1 cellular context compared by ENCODE assay signal in the genomic region with DNA sequence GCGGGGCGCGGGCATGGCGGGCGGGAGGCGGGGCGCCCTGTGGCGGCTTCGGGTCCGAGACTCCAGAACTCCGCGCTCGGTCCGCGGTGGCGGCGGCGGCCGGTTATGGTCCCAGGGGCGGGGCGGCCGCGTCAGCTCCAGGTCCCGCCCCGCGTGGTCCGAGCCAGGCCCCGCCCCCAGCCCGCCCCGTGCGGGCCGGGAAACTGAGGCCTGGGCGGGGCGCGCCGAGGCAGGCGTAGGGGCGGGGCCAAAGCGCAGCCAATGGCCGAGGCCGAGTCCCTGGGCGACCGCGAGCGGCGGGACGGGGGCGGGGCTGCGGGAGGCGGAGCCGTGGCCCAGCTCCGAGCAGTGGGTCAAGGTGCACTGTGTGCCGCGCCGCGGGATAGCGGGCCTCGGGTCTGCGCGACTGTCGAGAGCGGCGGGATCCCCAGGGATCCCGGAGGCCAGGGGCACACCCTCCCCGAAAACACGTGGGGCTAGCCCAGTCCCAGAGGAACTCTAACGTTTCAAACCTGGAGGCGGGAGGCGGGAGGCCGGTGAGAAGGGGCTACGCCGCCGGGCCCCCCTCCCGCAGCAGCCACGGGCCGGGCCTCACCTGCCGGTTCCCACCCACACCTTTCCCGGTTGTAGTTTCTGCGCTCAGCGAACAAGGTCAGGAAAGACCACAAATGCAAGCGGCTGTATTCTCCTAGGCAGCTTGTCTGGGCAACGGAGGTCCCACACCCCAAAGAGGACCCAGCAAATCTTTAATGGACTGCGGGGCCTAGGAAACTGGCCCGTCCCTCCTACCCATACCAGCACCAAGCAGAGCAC.
A peak's percentile ranks its signal among the peaks of the same experiment; 100 is the strongest.
TF ChIP-seq lines count a peak whose summit lies in the region.

Gene SLC25A1 (minus strand): TSS at position 78 of the 813 bp plus-strand sequence. CDS start 63 bp downstream, at position 15.

TF ChIP-seq in HepG2, 621 proteins besides CTCF, POLR2A, EP300 and RAD21 (continued from another document and continues in another):
- TF ChIP-seq BRF2 (CRISPR knock-in tag; IDR thresholded peaks at IDR 0.05): 0 out of 2 replicates have a peak, but pooled peaks have one; percentile 22
- 0 out of 2 replicates have a peak, but pooled peaks have one; percentile 20 for TF ChIP-seq ZNF557 (CRISPR knock-in tag; IDR thresholded peaks at IDR 0.05)
- TF ChIP-seq, protein P1, sequence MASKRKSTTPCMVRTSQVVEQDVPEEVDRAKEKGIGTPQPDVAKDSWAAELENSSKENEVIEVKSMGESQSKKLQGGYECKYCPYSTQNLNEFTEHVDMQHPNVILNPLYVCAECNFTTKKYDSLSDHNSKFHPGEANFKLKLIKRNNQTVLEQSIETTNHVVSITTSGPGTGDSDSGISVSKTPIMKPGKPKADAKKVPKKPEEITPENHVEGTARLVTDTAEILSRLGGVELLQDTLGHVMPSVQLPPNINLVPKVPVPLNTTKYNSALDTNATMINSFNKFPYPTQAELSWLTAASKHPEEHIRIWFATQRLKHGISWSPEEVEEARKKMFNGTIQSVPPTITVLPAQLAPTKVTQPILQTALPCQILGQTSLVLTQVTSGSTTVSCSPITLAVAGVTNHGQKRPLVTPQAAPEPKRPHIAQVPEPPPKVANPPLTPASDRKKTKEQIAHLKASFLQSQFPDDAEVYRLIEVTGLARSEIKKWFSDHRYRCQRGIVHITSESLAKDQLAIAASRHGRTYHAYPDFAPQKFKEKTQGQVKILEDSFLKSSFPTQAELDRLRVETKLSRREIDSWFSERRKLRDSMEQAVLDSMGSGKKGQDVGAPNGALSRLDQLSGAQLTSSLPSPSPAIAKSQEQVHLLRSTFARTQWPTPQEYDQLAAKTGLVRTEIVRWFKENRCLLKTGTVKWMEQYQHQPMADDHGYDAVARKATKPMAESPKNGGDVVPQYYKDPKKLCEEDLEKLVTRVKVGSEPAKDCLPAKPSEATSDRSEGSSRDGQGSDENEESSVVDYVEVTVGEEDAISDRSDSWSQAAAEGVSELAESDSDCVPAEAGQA (IDR thresholded peaks at IDR 0.05; ENCODE audit: low read depth): no peak
- TF ChIP-seq, protein P1 (CRISPR knock-in tag; IDR thresholded peaks at IDR 0.05; ENCODE audit: borderline replicate concordance): 0 out of 2 replicates have a peak, but pooled peaks have one; percentile 14
- peak; percentile 84 for TF ChIP-seq KDM2A (CRISPR knock-in tag; IDR thresholded peaks at IDR 0.05; ENCODE audit: borderline replicate concordance, low read depth)
- peak; percentile 84 for TF ChIP-seq ZNF18 (CRISPR knock-in tag; IDR thresholded peaks at IDR 0.05; ENCODE audit: insufficient replicate concordance)
- no peak for TF ChIP-seq ZNF3 (CRISPR knock-in tag; IDR thresholded peaks at IDR 0.05)
- TF ChIP-seq NKX3-1 (CRISPR knock-in tag; IDR thresholded peaks at IDR 0.05): peak; percentile 66; the same call in 1 of the 2 replicates
- peak; percentile 27; the same call in 1 of the 2 replicates for TF ChIP-seq ZNF619 (CRISPR knock-in tag; IDR thresholded peaks at IDR 0.05)
- TF ChIP-seq RXRB (CRISPR knock-in tag; IDR thresholded peaks at IDR 0.05; ENCODE audit: borderline replicate concordance): peak; percentile 64
- TF ChIP-seq ZMAT3 (CRISPR knock-in tag; conservative IDR thresholded peaks at IDR 0.05): peak; percentile 70; the same call in 1 of the 2 replicates
- TF ChIP-seq DNMT3B (CRISPR knock-in tag; conservative IDR thresholded peaks at IDR 0.05): no peak
- no peak for TF ChIP-seq ATM (IDR thresholded peaks at IDR 0.05; ENCODE audit: borderline replicate concordance)
- TF ChIP-seq MXD1 (CRISPR knock-in tag; IDR thresholded peaks at IDR 0.05): peak; percentile 82; the same call in 1 of the 2 replicates
- TF ChIP-seq CSRNP2 (CRISPR knock-in tag; conservative IDR thresholded peaks at IDR 0.05; ENCODE audit: low read depth): 0 out of 2 replicates have a peak, but pooled peaks have one; percentile 62
- TF ChIP-seq ZFY (CRISPR knock-in tag; IDR thresholded peaks at IDR 0.05): peak; percentile 90
- TF ChIP-seq ZKSCAN5 (CRISPR knock-in tag; IDR thresholded peaks at IDR 0.05): no peak
- TF ChIP-seq PBX3 (CRISPR knock-in tag; IDR thresholded peaks at IDR 0.05; ENCODE audit: borderline replicate concordance): no peak
- 0 out of 2 replicates have a peak, but pooled peaks have one; percentile 9 for TF ChIP-seq NR2F6 (IDR thresholded peaks at IDR 0.05)
- no peak for TF ChIP-seq NR2F6 (CRISPR knock-in tag; IDR thresholded peaks at IDR 0.05)
- TF ChIP-seq ZXDC (CRISPR knock-in tag; IDR thresholded peaks at IDR 0.05): 0 out of 2 replicates have a peak, but pooled peaks have one; percentile 42
- no peak for TF ChIP-seq NONO (IDR thresholded peaks at IDR 0.05)
- peak; percentile 72 for TF ChIP-seq NONO (CRISPR knock-in tag; conservative IDR thresholded peaks at IDR 0.05)
- TF ChIP-seq E2F2 (CRISPR knock-in tag; IDR thresholded peaks at IDR 0.05; ENCODE audit: borderline replicate concordance): no peak
- peak; percentile 77; the same call in 1 of the 2 replicates for TF ChIP-seq ZNF772 (CRISPR knock-in tag; IDR thresholded peaks at IDR 0.05)
- TF ChIP-seq AHR (CRISPR knock-in tag; IDR thresholded peaks at IDR 0.05): peak; percentile 74; the same call in 1 of the 2 replicates
- no peak; the same call in 1 of the 2 replicates for TF ChIP-seq REL (CRISPR knock-in tag; conservative IDR thresholded peaks at IDR 0.05)
- TF ChIP-seq ZNF747 (CRISPR knock-in tag; IDR thresholded peaks at IDR 0.05; ENCODE audit: borderline replicate concordance): peak; percentile 81; the same call in 1 of the 2 replicates
- peak; percentile 59 for TF ChIP-seq HIVEP1 (CRISPR knock-in tag; IDR thresholded peaks at IDR 0.05)
- peak; percentile 90 for TF ChIP-seq ZFX (CRISPR knock-in tag; IDR thresholded peaks at IDR 0.05; ENCODE audit: low read depth)
- TF ChIP-seq, protein P2, sequence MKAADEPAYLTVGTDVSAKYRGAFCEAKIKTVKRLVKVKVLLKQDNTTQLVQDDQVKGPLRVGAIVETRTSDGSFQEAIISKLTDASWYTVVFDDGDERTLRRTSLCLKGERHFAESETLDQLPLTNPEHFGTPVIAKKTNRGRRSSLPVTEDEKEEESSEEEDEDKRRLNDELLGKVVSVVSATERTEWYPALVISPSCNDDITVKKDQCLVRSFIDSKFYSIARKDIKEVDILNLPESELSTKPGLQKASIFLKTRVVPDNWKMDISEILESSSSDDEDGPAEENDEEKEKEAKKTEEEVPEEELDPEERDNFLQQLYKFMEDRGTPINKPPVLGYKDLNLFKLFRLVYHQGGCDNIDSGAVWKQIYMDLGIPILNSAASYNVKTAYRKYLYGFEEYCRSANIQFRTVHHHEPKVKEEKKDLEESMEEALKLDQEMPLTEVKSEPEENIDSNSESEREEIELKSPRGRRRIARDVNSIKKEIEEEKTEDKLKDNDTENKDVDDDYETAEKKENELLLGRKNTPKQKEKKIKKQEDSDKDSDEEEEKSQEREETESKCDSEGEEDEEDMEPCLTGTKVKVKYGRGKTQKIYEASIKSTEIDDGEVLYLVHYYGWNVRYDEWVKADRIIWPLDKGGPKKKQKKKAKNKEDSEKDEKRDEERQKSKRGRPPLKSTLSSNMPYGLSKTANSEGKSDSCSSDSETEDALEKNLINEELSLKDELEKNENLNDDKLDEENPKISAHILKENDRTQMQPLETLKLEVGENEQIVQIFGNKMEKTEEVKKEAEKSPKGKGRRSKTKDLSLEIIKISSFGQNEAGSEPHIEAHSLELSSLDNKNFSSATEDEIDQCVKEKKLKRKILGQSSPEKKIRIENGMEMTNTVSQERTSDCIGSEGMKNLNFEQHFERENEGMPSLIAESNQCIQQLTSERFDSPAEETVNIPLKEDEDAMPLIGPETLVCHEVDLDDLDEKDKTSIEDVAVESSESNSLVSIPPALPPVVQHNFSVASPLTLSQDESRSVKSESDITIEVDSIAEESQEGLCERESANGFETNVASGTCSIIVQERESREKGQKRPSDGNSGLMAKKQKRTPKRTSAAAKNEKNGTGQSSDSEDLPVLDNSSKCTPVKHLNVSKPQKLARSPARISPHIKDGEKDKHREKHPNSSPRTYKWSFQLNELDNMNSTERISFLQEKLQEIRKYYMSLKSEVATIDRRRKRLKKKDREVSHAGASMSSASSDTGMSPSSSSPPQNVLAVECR (CRISPR knock-in tag; IDR thresholded peaks at IDR 0.05; ENCODE audit: borderline replicate concordance): peak; percentile 85; the same call in 1 of the 2 replicates
